14 cellular contexts compared by ENCODE assay signal in genomic region chr1:157770442-157771043, GRCh38. TPM values are rescaled to one million over a fixed set of nuclear protein-coding genes. Genes with fewer than 3 reads are reported as not detected.
DNase-seq lines count a peak whose midpoint lies in the region; ATAC-seq and TF ChIP-seq lines count a peak whose summit lies in the region.
"Had no signal": no experiment of that assay in that cellular context is flagged by ENCODE, and none has a peak within 500 bp of the region (broad histone marks: within the 10 kb centered on the region; RNA-seq: fewer than 3 reads in every experiment).

No MANE protein-coding gene starts in this region.

- no peaks in the 10 kb centered on the region for H3F3A ChIP-seq in GM23338 (replicated peaks; ENCODE audit: low read depth)

- H4K20me1 ChIP-seq in GM23338 (replicated peaks; ENCODE audit: insufficient read depth) = no peaks in the 10 kb centered on the region

- TF ChIP-seq CTCF in C4-2B (conservative IDR thresholded peaks at IDR 0.05) (peak; percentile 41), GM23338 (conservative IDR thresholded peaks at IDR 0.05; ENCODE audit: low read depth in 2 of 2) (peak; percentile 77 to 80)

- H3K36me3 Mint-ChIP-seq in GM23338 (ENCODE audit: low read depth) = no peaks in the 10 kb centered on the region
- H3K36me3 Mint-ChIP-seq: activated CD8-positive, alpha-beta memory T cell treated with anti-CD3 and anti-CD28 coated beads, Interleukin-2, amount 10 ng/mL, durations not matched to agents 7 days and 5 days had no signal

- peaks cover 4% of the 10 kb centered on the region; the same call in 2 of the 3 replicates for H3K4me1 Mint-ChIP-seq in GM23338

- peak; percentile 52 for ATAC-seq in GM23338
- ATAC-seq: activated CD8-positive, alpha-beta memory T cell treated with anti-CD3 and anti-CD28 coated beads, Interleukin-2, amount 10 ng/mL, durations not matched to agents 7 days and 5 days had no signal

- H3K4me1 ChIP-seq in GM23338 (ENCODE audit: insufficient read depth) = no peaks in the 10 kb centered on the region
- H3K4me1 ChIP-seq in effector memory CD4-positive, alpha-beta T cell (ENCODE audit: control insufficient read depth, insufficient read depth, low read length, poor library complexity, severe bottlenecking) = no peaks in the 10 kb centered on the region
- H3K4me1 ChIP-seq: ascending aorta, esophagus squamous epithelium, left ventricle myocardium inferior had no signal

- no peak overlapping the region for H3K4me3 ChIP-seq in GM23338
- no peak overlapping the region for H3K4me3 ChIP-seq in effector memory CD4-positive, alpha-beta T cell (ENCODE audit: insufficient read depth, low read depth, low read length, poor library complexity, severe bottlenecking)
- H3K4me3 ChIP-seq: ascending aorta, esophagus squamous epithelium, left ventricle myocardium inferior, SK-N-MC had no signal

- peak; percentile 80 for DNase-seq in GM23338 (ENCODE audit: low spot score)
- DNase-seq in SKM-1 treated with dmso at 0.1 percent for 144 hours (lab: John Stamatoyannopoulos, UW; ENCODE audit: unreplicated experiment) = peak; percentile 19
- DNase-seq in iPS-NIHi7 (ENCODE audit: extremely low spot score) = peak; percentile 64
- DNase-seq in AG08396 (ENCODE audit: low spot score) = no peak
- DNase-seq in effector memory CD4-positive, alpha-beta T cell = no peak
- no peak for DNase-seq in COLO668 (lab: John Stamatoyannopoulos, UW; ENCODE audit: unreplicated experiment)
- DNase-seq in glomerular visceral epithelial cell (ENCODE audit: extremely low spot score) = no peak
- DNase-seq: activated CD8-positive, alpha-beta memory T cell treated with anti-CD3 and anti-CD28 coated beads, Interleukin-2, amount 10 ng/mL, durations not matched to agents 7 days and 5 days; esophagus squamous epithelium; left ventricle myocardium inferior; NCI-H2171 treated with DMSO at 0.1 percent for 48 hours had no signal

- H3K27ac ChIP-seq in C4-2B (no peak overlapping the region), GM23338 (ENCODE audit: low read depth) (no peak overlapping the region)
- no peak overlapping the region for H3K27ac ChIP-seq in effector memory CD4-positive, alpha-beta T cell (ENCODE audit: insufficient read depth, low read length, poor library complexity, severe bottlenecking)
- H3K27ac ChIP-seq: ascending aorta, esophagus squamous epithelium, left ventricle myocardium inferior, SK-N-MC had no signal

- no peaks in the 10 kb centered on the region for H3K9me2 ChIP-seq in GM23338 (ENCODE audit: insufficient read depth)

- no peaks in the 10 kb centered on the region for H3K36me3 ChIP-seq in GM23338 (ENCODE audit: insufficient read depth)
- H3K36me3 ChIP-seq in effector memory CD4-positive, alpha-beta T cell (ENCODE audit: control insufficient read depth, insufficient read depth, low read length) = no peaks in the 10 kb centered on the region
- H3K36me3 ChIP-seq: ascending aorta, esophagus squamous epithelium, left ventricle myocardium inferior had no signal

- no peaks in the 10 kb centered on the region for H3K9me3 ChIP-seq in effector memory CD4-positive, alpha-beta T cell (ENCODE audit: control insufficient read depth, low read length)
- H3K9me3 ChIP-seq: ascending aorta, esophagus squamous epithelium, left ventricle myocardium inferior had no signal

- H3K27me3 ChIP-seq in GM23338 (ENCODE audit: insufficient read depth) = no peaks in the 10 kb centered on the region
- H3K27me3 ChIP-seq in effector memory CD4-positive, alpha-beta T cell (replicated peaks; ENCODE audit: control insufficient read depth, insufficient read depth, low read length, poor library complexity, severe bottlenecking) = no peaks in the 10 kb centered on the region
- H3K27me3 ChIP-seq: ascending aorta, esophagus squamous epithelium had no signal

- H3K4me3 Mint-ChIP-seq in GM23338 = no peak overlapping the region
- H3K4me3 Mint-ChIP-seq: activated CD8-positive, alpha-beta memory T cell treated with anti-CD3 and anti-CD28 coated beads, Interleukin-2, amount 10 ng/mL, durations not matched to agents 7 days and 5 days had no signal

- no peak overlapping the region for H3K27ac Mint-ChIP-seq in GM23338
- H3K27ac Mint-ChIP-seq: activated CD8-positive, alpha-beta memory T cell treated with anti-CD3 and anti-CD28 coated beads, Interleukin-2, amount 10 ng/mL, durations not matched to agents 7 days and 5 days had no signal

- no peak overlapping the region for H3K4me2 ChIP-seq in GM23338

- H3K27me3 Mint-ChIP-seq in GM23338 (ENCODE audit: insufficient read depth, low read depth, poor library complexity) = peaks cover 5% of the 10 kb centered on the region
- H3K27me3 Mint-ChIP-seq: activated CD8-positive, alpha-beta memory T cell treated with anti-CD3 and anti-CD28 coated beads, Interleukin-2, amount 10 ng/mL, durations not matched to agents 7 days and 5 days had no signal

- H3K9me3 Mint-ChIP-seq in GM23338 = no peaks in the 10 kb centered on the region

- no peaks in the 10 kb centered on the region for H3K79me2 ChIP-seq in GM23338 (replicated peaks; ENCODE audit: insufficient read depth)

- no peak overlapping the region for H2AFZ ChIP-seq in GM23338

TF ChIP-seq in GM23338, 12 proteins besides CTCF, POLR2A, EP300 and RAD21:
- TF ChIP-seq ETS1 (IDR thresholded peaks at IDR 0.05) (no peak), JUNB (IDR thresholded peaks at IDR 0.05; ENCODE audit: unreplicated experiment) (no peak)

RNA-seq across cellular contexts. Expression of gene FCRL2, which starts 6.4 kb away (rescaled TPM):
- total RNA-seq in GM23338 (2014; rRNA removed; shearing (Covaris generic)) = not detected in 2 replicates
- not detected in 2 replicates for polyA plus RNA-seq in GM23338 (2016; fragmentation: Nextera tagmentation; extraction: Ambion mirVana)
- total RNA-seq: activated CD8-positive, alpha-beta memory T cell treated with anti-CD3 and anti-CD28 coated beads, Interleukin-2, amount 10 ng/mL, durations not matched to agents 7 days and 5 days; ascending aorta; left ventricle myocardium inferior had no signal

RNA-seq across cellular contexts. Expression of gene FCRL1, which starts 49.4 kb away (rescaled TPM):
- total RNA-seq in GM23338 (2014; rRNA removed; shearing (Covaris generic)) = not detected in 2 replicates
- not detected in 2 replicates for polyA plus RNA-seq in GM23338 (2016; fragmentation: Nextera tagmentation; extraction: Ambion mirVana)
- total RNA-seq: activated CD8-positive, alpha-beta memory T cell treated with anti-CD3 and anti-CD28 coated beads, Interleukin-2, amount 10 ng/mL, durations not matched to agents 7 days and 5 days; ascending aorta; esophagus squamous epithelium; left ventricle myocardium inferior had no signal

Comparison
In these comparisons a context has a peak if more than half of its experiments do, and no peak if none do; other contexts are left out.
1. DNase-seq: peak in GM23338 (single experiment), SKM-1 treated with dmso at 0.1 percent for 144 hours (single experiment) and iPS-NIHi7 (single experiment); none in AG08396 (single experiment), effector memory CD4-positive, alpha-beta T cell (0 of 3), COLO668 (single experiment) and glomerular visceral epithelial cell (single experiment).